Comparison of ENCODE assay signal across 12 cellular contexts in the genomic region with DNA sequence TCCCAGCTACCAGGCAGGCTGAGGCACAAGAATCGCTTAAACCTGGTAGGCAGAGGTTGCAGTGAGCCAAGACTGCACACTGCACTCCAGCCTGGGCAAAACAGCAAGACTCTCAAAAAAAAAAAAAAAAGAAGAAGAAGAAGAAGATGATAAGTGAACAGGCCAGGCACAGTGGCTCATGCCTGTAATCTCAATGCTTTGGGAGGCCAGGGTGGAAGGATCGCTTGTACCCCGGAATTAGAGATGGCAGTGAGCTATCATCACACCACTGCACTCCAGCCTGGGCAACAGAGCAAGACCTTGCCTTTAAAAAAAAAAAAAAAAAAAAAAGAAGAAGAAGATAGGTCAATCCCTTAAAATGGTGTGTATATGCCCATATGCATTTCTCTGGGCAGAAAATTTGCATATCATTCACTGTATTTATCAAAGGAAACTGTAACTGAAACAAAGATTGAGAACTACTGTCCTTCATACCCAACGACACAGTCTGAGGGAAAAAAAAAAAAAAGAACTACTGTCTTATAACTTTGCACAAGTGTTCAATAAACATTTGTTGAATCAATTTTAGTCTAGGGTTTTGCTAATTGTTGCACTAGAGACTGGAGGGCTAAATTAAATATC. TPM values are rescaled to one million over a fixed set of nuclear protein-coding genes. Genes with fewer than 3 reads are reported as not detected.
DNase-seq lines count a peak whose midpoint lies in the region; ATAC-seq lines count a peak whose summit lies in the region.
"Had no signal": no experiment of that assay in that cellular context is flagged by ENCODE, and none has a peak within 500 bp of the region (broad histone marks: within the 10 kb centered on the region; RNA-seq: fewer than 3 reads in every experiment).

No MANE protein-coding gene starts in this region.

- H3K4me1 Mint-ChIP-seq in activated T-cell treated with anti-CD3 and anti-CD28 coated beads, Interleukin-2, amount 50 U/mL, for 72 hours (ENCODE audit: low read depth): peaks cover 60% of the 10 kb centered on the region
- peaks cover 43% of the 10 kb centered on the region for H3K4me1 Mint-ChIP-seq in activated naive CD8-positive, alpha-beta T cell treated with anti-CD3 and anti-CD28 coated beads, Interleukin-2, amount 10 ng/mL, durations not matched to agents 7 days and 5 days
- H3K4me1 Mint-ChIP-seq in stimulated activated memory B cell treated with anti-CD40 and anti-IgM and Interleukin-4, amounts not matched to agents 10 μg/mL and 1 μg/mL and 100 μg/mL, for 72 hours: peaks cover 56% of the 10 kb centered on the region

- H3K27me3 Mint-ChIP-seq in activated T-cell treated with anti-CD3 and anti-CD28 coated beads, Interleukin-2, amount 50 U/mL, for 72 hours (ENCODE audit: low read depth): no peaks in the 10 kb centered on the region
- no peaks in the 10 kb centered on the region for H3K27me3 Mint-ChIP-seq in activated naive CD8-positive, alpha-beta T cell treated with anti-CD3 and anti-CD28 coated beads, Interleukin-2, amount 10 ng/mL, durations not matched to agents 7 days and 5 days
- no peaks in the 10 kb centered on the region for H3K27me3 Mint-ChIP-seq in stimulated activated memory B cell treated with anti-CD40 and anti-IgM and Interleukin-4, amounts not matched to agents 10 μg/mL and 1 μg/mL and 100 μg/mL, for 72 hours

- no peak for ATAC-seq in activated T-cell treated with anti-CD3 and anti-CD28 coated beads, Interleukin-2, amount 50 U/mL, for 72 hours (replicated peaks in 1 of 2)
- ATAC-seq in HG03354 (IDR thresholded peaks at IDR 0.05; ENCODE audit: poor library complexity, severe bottlenecking, unreplicated experiment) (peak; percentile 43), HG03520 (IDR thresholded peaks at IDR 0.05; ENCODE audit: unreplicated experiment) (no peak), GM21526 (IDR thresholded peaks at IDR 0.05; ENCODE audit: low FRiP score, unreplicated experiment) (no peak)
- ATAC-seq in activated naive CD8-positive, alpha-beta T cell treated with anti-CD3 and anti-CD28 coated beads, Interleukin-2, amount 10 ng/mL, durations not matched to agents 7 days and 5 days (ENCODE audit: low read depth): no peak
- ATAC-seq in stimulated activated memory B cell treated with anti-CD40 and anti-IgM and Interleukin-4, amounts not matched to agents 10 μg/mL and 1 μg/mL and 100 μg/mL, for 72 hours: no peak

- H3K9me3 Mint-ChIP-seq in activated T-cell treated with anti-CD3 and anti-CD28 coated beads, Interleukin-2, amount 50 U/mL, for 72 hours: no peaks in the 10 kb centered on the region
- H3K9me3 Mint-ChIP-seq in activated naive CD8-positive, alpha-beta T cell treated with anti-CD3 and anti-CD28 coated beads, Interleukin-2, amount 10 ng/mL, durations not matched to agents 7 days and 5 days: peaks cover 6% of the 10 kb centered on the region
- no peaks in the 10 kb centered on the region for H3K9me3 Mint-ChIP-seq in stimulated activated memory B cell treated with anti-CD40 and anti-IgM and Interleukin-4, amounts not matched to agents 10 μg/mL and 1 μg/mL and 100 μg/mL, for 72 hours

- peak overlapping the region; percentile 97 for H3K27ac Mint-ChIP-seq in activated T-cell treated with anti-CD3 and anti-CD28 coated beads, Interleukin-2, amount 50 U/mL, for 72 hours
- H3K27ac Mint-ChIP-seq in activated naive CD8-positive, alpha-beta T cell treated with anti-CD3 and anti-CD28 coated beads, Interleukin-2, amount 10 ng/mL, durations not matched to agents 7 days and 5 days: peak overlapping the region; percentile 68
- H3K27ac Mint-ChIP-seq in stimulated activated memory B cell treated with anti-CD40 and anti-IgM and Interleukin-4, amounts not matched to agents 10 μg/mL and 1 μg/mL and 100 μg/mL, for 72 hours: peak overlapping the region; percentile 57

- H3K36me3 Mint-ChIP-seq in activated T-cell treated with anti-CD3 and anti-CD28 coated beads, Interleukin-2, amount 50 U/mL, for 72 hours (ENCODE audit: insufficient read depth in 2 of 2): peaks cover 6 to 25% of the 10 kb centered on the region in 2 donors
- H3K36me3 Mint-ChIP-seq in activated naive CD8-positive, alpha-beta T cell treated with anti-CD3 and anti-CD28 coated beads, Interleukin-2, amount 10 ng/mL, durations not matched to agents 7 days and 5 days: peaks cover 20% of the 10 kb centered on the region
- peaks cover 3% of the 10 kb centered on the region for H3K36me3 Mint-ChIP-seq in stimulated activated memory B cell treated with anti-CD40 and anti-IgM and Interleukin-4, amounts not matched to agents 10 μg/mL and 1 μg/mL and 100 μg/mL, for 72 hours

- POLR2A ChIA-PET in activated naive CD8-positive, alpha-beta T cell treated with anti-CD3 and anti-CD28 coated beads, Interleukin-2, amount 10 ng/mL, durations not matched to agents 7 days and 5 days (lab: Charles Lee): interaction anchor here (0.6 to 3.6 kb wide), 7 partner anchors 10 to 701 kb away, joined by 3 to 42 read pairs (median 3); a partner anchor contains a TSS

- peak overlapping the region; percentile 98 to 100 for H3K4me3 Mint-ChIP-seq in activated T-cell treated with anti-CD3 and anti-CD28 coated beads, Interleukin-2, amount 50 U/mL, for 72 hours
- peak overlapping the region; percentile 92 for H3K4me3 Mint-ChIP-seq in activated naive CD8-positive, alpha-beta T cell treated with anti-CD3 and anti-CD28 coated beads, Interleukin-2, amount 10 ng/mL, durations not matched to agents 7 days and 5 days
- H3K4me3 Mint-ChIP-seq in stimulated activated memory B cell treated with anti-CD40 and anti-IgM and Interleukin-4, amounts not matched to agents 10 μg/mL and 1 μg/mL and 100 μg/mL, for 72 hours: no peak overlapping the region

- DNase-seq in activated T-cell treated with anti-CD3 and anti-CD28 coated beads, Interleukin-2, amount 50 U/mL, for 72 hours: no peak
- DNase-seq in activated T-cell treated with anti-CD3 and anti-CD28 coated beads, Interleukin-2, amount 50 U/mL, for 48 hours: no peak
- DNase-seq in activated naive CD8-positive, alpha-beta T cell treated with anti-CD3 and anti-CD28 coated beads, Interleukin-2, amount 10 ng/mL, durations not matched to agents 7 days and 5 days: no peak
- no peak for DNase-seq in effector CD4-positive, alpha-beta T cell
- DNase-seq: Kasumi-1; stimulated activated CD4-positive, alpha-beta T cell treated with anti-CD3 and anti-CD28 coated beads, Interleukin-4, amount 100 ng/mL, for 24 hours had no signal

RNA-seq across cellular contexts. Expression of a gene that starts 2.3 kb away (rescaled TPM):
- 100 to 1,000 TPM; 111 to 134 TPM for total RNA-seq in activated T-cell treated with anti-CD3 and anti-CD28 coated beads, Interleukin-2, amount 50 U/mL, for 72 hours
- 10 to 100 TPM; 74.6 to 84.5 TPM for total RNA-seq in activated naive CD8-positive, alpha-beta T cell treated with anti-CD3 and anti-CD28 coated beads, Interleukin-2, amount 10 ng/mL, durations not matched to agents 7 days and 5 days

RNA-seq across cellular contexts. Expression of a gene that starts 42.8 kb away (rescaled TPM):
- not detected for total RNA-seq in activated T-cell treated with anti-CD3 and anti-CD28 coated beads, Interleukin-2, amount 50 U/mL, for 72 hours
- not detected for total RNA-seq in activated naive CD8-positive, alpha-beta T cell treated with anti-CD3 and anti-CD28 coated beads, Interleukin-2, amount 10 ng/mL, durations not matched to agents 7 days and 5 days
- total RNA-seq: NCI-H460, SJSA1 had no signal
